In the genomic region with DNA sequence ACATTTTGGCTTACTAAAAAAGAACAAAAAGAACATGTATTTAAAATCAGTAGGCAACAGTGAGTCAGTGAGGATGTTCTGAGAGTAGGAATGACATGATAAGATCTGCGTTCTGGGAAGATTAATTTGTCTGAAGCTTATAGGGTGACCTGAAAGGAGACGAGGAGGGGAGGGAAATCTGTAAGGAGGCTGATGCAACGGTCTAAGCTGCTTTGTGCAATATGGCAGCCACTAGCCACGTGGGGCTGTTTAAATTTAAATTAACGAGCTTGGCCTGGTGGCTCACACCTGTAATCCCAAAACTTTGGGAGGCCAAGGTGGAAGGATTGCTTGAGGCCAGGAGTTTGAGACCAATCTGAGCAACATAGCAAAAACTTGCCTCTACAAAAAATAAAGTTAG, we compare ENCODE assay signal across 27 cellular contexts.
"Had no signal": no experiment of that assay in that cellular context is flagged by ENCODE, and none has a peak within 500 bp of the region (broad histone marks: within the 10 kb centered on the region; RNA-seq: fewer than 3 reads in every experiment).

No MANE protein-coding gene starts in this region.

- ATAC-seq: activated naive CD8-positive, alpha-beta T cell treated with anti-CD3 and anti-CD28 coated beads, Interleukin-2, amount 50 U/mL, for 24 hours had no signal

- H3K4me3 Mint-ChIP-seq: activated CD4-positive, alpha-beta memory T cell treated with anti-CD3 and anti-CD28 coated beads for 36 hours; activated CD4-positive, alpha-beta T cell treated with anti-CD3 and anti-CD28 coated beads, Interleukin-2, amount 10 ng/mL, durations not matched to agents 24 days and 14 days; activated naive CD4-positive, alpha-beta T cell treated with anti-CD3 and anti-CD28 coated beads, Interleukin-2, amount 10 ng/mL, durations not matched to agents 7 days and 5 days; activated naive CD8-positive, alpha-beta T cell; activated naive CD8-positive, alpha-beta T cell treated with anti-CD3 and anti-CD28 coated beads, Interleukin-2, amount 50 U/mL, for 24 hours; brain; T-helper 1 cell treated with Interleukin-12 subunit alpha and Interleukin-12 subunit beta and Interleukin-4 antibody, amounts not matched to agents 30 μg/mL and 1 μg/mL, for 36 hours; T-helper 2 cell treated with Interferon-gamma antibody and Interleukin-4, amounts not matched to agents 5 μg/mL and 100 μg/mL, for 36 hours had no signal

- H3K27ac ChIP-seq: SK-N-MC had no signal

- H3K27ac Mint-ChIP-seq: activated CD4-positive, alpha-beta memory T cell treated with anti-CD3 and anti-CD28 coated beads for 36 hours; activated CD4-positive, alpha-beta T cell treated with anti-CD3 and anti-CD28 coated beads, Interleukin-2, amount 10 ng/mL, durations not matched to agents 24 days and 14 days; activated naive CD4-positive, alpha-beta T cell treated with anti-CD3 and anti-CD28 coated beads, Interleukin-2, amount 10 ng/mL, durations not matched to agents 7 days and 5 days; activated naive CD8-positive, alpha-beta T cell; activated naive CD8-positive, alpha-beta T cell treated with anti-CD3 and anti-CD28 coated beads, Interleukin-2, amount 50 U/mL, for 24 hours; T-helper 1 cell treated with Interleukin-12 subunit alpha and Interleukin-12 subunit beta and Interleukin-4 antibody, amounts not matched to agents 30 μg/mL and 1 μg/mL, for 36 hours; T-helper 2 cell treated with Interferon-gamma antibody and Interleukin-4, amounts not matched to agents 5 μg/mL and 100 μg/mL, for 36 hours had no signal

- H3K27me3 Mint-ChIP-seq: activated CD4-positive, alpha-beta memory T cell treated with anti-CD3 and anti-CD28 coated beads for 36 hours; activated CD4-positive, alpha-beta T cell treated with anti-CD3 and anti-CD28 coated beads, Interleukin-2, amount 10 ng/mL, durations not matched to agents 24 days and 14 days; activated naive CD4-positive, alpha-beta T cell treated with anti-CD3 and anti-CD28 coated beads, Interleukin-2, amount 10 ng/mL, durations not matched to agents 7 days and 5 days; activated naive CD8-positive, alpha-beta T cell; activated naive CD8-positive, alpha-beta T cell treated with anti-CD3 and anti-CD28 coated beads, Interleukin-2, amount 50 U/mL, for 24 hours; brain had no signal

- H3K9me3 Mint-ChIP-seq: activated CD4-positive, alpha-beta memory T cell treated with anti-CD3 and anti-CD28 coated beads for 36 hours; activated CD4-positive, alpha-beta T cell treated with anti-CD3 and anti-CD28 coated beads, Interleukin-2, amount 10 ng/mL, durations not matched to agents 24 days and 14 days; activated naive CD4-positive, alpha-beta T cell treated with anti-CD3 and anti-CD28 coated beads, Interleukin-2, amount 10 ng/mL, durations not matched to agents 7 days and 5 days; activated naive CD8-positive, alpha-beta T cell treated with anti-CD3 and anti-CD28 coated beads, Interleukin-2, amount 50 U/mL, for 24 hours; T-helper 1 cell treated with Interleukin-12 subunit alpha and Interleukin-12 subunit beta and Interleukin-4 antibody, amounts not matched to agents 30 μg/mL and 1 μg/mL, for 36 hours; T-helper 2 cell treated with Interferon-gamma antibody and Interleukin-4, amounts not matched to agents 5 μg/mL and 100 μg/mL, for 36 hours had no signal

- H3K36me3 Mint-ChIP-seq: activated CD4-positive, alpha-beta memory T cell treated with anti-CD3 and anti-CD28 coated beads for 36 hours; brain had no signal

- H3K4me3 ChIP-seq: SK-N-MC had no signal

- DNase-seq: activated CD4-positive, alpha-beta memory T cell treated with anti-CD3 and anti-CD28 coated beads for 36 hours; activated CD4-positive, alpha-beta T cell treated with anti-CD3 and anti-CD28 coated beads for 1 hour; activated CD4-positive, alpha-beta T cell treated with anti-CD3 and anti-CD28 coated beads, Interleukin-2, amount 10 ng/mL, durations not matched to agents 24 days and 14 days; activated CD4-positive, CD25-positive, alpha-beta regulatory T cell; activated CD8-positive, alpha-beta memory T cell treated with anti-CD3 and anti-CD28 coated beads, Interleukin-2, amount 50 U/mL, for 4 hours; activated effector memory CD4-positive, alpha-beta T cell treated with Interleukin-2 at 50 U/mL for 16 hours; activated naive CD4-positive, alpha-beta T cell treated with anti-CD3 and anti-CD28 coated beads, Interleukin-2, amount 10 ng/mL, durations not matched to agents 7 days and 5 days; activated naive CD8-positive, alpha-beta T cell treated with anti-CD3 and anti-CD28 coated beads, Interleukin-2, amount 50 U/mL, for 24 hours; activated T-cell treated with anti-CD3 and anti-CD28 coated beads for 4 hours; activated T-cell treated with anti-CD3 and anti-CD28 coated beads, Interleukin-2, amount 50 U/mL, for 48 hours; anterior cingulate cortex; cerebellar nuclear complex; NCI-H1105; NCI-H1417 treated with DMSO at 0.1 percent for 48 hours; NCI-H187 treated with DMSO at 0.1 percent for 48 hours; NCI-H2081 treated with DMSO at 0.1 percent for 48 hours; NCI-H226; NCI-H446 treated with DMSO at 0.1 percent for 48 hours; NCI-H524; NCI-H69; Right ventricle myocardium superior had no signal

- FAIRE-seq: bronchial epithelial cell had no signal
